ENCODE assay signal across 26 cellular contexts in genomic region chr2:63651361-63651760, GRCh38.
"Had no signal": no experiment of that assay in that cellular context is flagged by ENCODE, and none has a peak within 500 bp of the region (broad histone marks: within the 10 kb centered on the region; RNA-seq: fewer than 3 reads in every experiment).

No MANE protein-coding gene starts in this region.

- H3K4me3 ChIP-seq: ascending aorta, breast epithelium, cardiac muscle cell, colonic mucosa had no signal

- H3K36me3 ChIP-seq: ascending aorta, breast epithelium, cardiac muscle cell, colonic mucosa had no signal

- DNase-seq: activated CD4-positive, alpha-beta memory T cell treated with anti-CD3 and anti-CD28 coated beads, Interleukin-2, amount 10 ng/mL, durations not matched to agents 7 days and 5 days; activated CD4-positive, alpha-beta T cell treated with anti-CD3 and anti-CD28 coated beads for 1 hour; activated CD4-positive, alpha-beta T cell treated with anti-CD3 and anti-CD28 coated beads for 4 hours; activated CD4-positive, alpha-beta T cell treated with anti-CD3 and anti-CD28 coated beads, Interleukin-2, amount 10 ng/mL, durations not matched to agents 7 days and 5 days; activated CD4-positive, alpha-beta T cell treated with anti-CD3 and anti-CD28 coated beads, Interleukin-2, amount 50 U/mL, for 4 hours; activated CD8-positive, alpha-beta memory T cell treated with anti-CD3 and anti-CD28 coated beads, Interleukin-2, amount 50 U/mL, for 48 hours; activated gamma-delta T cell; activated naive CD4-positive, alpha-beta T cell; activated naive CD4-positive, alpha-beta T cell treated with anti-CD3 and anti-CD28 coated beads, Interleukin-2, amount 10 ng/mL, durations not matched to agents 7 days and 5 days; activated naive CD8-positive, alpha-beta T cell treated with anti-CD3 and anti-CD28 coated beads, Interleukin-2, amount 10 ng/mL, durations not matched to agents 7 days and 5 days; activated T-cell treated with anti-CD3 and anti-CD28 coated beads for 4 hours; activated T-cell treated with anti-CD3 and anti-CD28 coated beads, Interleukin-2, amount 50 U/mL, for 24 hours; activated T-cell treated with anti-CD3 and anti-CD28 coated beads, Interleukin-2, amount 50 U/mL, for 72 hours; central memory CD4-positive, alpha-beta T cell; cerebellar nuclear complex; colonic mucosa; effector memory CD4-positive, alpha-beta T cell; endodermal cell; foreskin fibroblast; T-helper 2 cell had no signal

- ATAC-seq: activated naive CD4-positive, alpha-beta T cell treated with anti-CD3 and anti-CD28 coated beads, Interleukin-2, amount 50 U/mL, for 72 hours; activated T-cell treated with anti-CD3 and anti-CD28 coated beads, Interleukin-2, amount 50 U/mL, for 72 hours; esophagus mucosa; WTC11 had no signal

- H3K27me3 ChIP-seq: ascending aorta, breast epithelium, cardiac muscle cell, colonic mucosa had no signal
